24 cellular contexts compared by ENCODE assay signal in the genomic region with DNA sequence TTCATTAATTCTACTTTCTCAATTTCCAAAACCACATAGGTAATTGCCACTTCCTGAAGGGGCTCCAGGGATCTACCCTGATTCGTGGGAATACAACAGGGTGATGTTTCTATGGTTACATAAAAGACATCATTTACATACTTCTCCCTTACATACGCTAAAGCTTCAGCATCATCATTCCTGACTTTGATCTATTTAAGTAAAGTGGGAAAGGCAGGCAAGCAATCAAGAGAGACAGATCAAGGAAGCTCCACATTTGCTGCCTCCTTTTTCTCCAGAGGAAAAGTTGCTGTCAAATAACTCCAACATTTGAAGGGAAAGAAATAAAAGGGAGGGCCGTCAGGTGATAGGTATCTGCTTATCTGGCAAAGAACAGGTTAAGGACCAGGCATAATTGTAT.
"Had no signal": no experiment of that assay in that cellular context is flagged by ENCODE, and none has a peak within 500 bp of the region (broad histone marks: within the 10 kb centered on the region; RNA-seq: fewer than 3 reads in every experiment).

No MANE protein-coding gene starts in this region.

- DNase-seq: effector memory CD4-positive, alpha-beta T cell; heart left ventricle; hippocampal formation; islet precursor cell; left lung; lower lobe of right lung; midbrain; occipital lobe; pancreas; spleen; stimulated activated CD4-positive, alpha-beta T cell treated with anti-CD3 and anti-CD28 coated beads, Interleukin-15, amount 100 ng/mL, for 24 hours; stimulated activated CD4-positive, alpha-beta T cell treated with anti-CD3 and anti-CD28 coated beads, Interleukin-1b, Interleukin-23, amount 100 ng/mL, for 48 hours; stimulated activated CD4-positive, alpha-beta T cell treated with anti-CD3 and anti-CD28 coated beads, Interleukin-4, amount 100 ng/mL, for 4 hours; stimulated activated naive B cell treated with anti-CD40 and anti-IgM and Interleukin-4, amounts not matched to agents 10 μg/mL and 1 μg/mL and 100 μg/mL, for 72 hours; stimulated activated naive CD8-positive, alpha-beta T cell treated with anti-CD3 and anti-CD28 coated beads, Interleukin-15, amount 100 ng/mL, for 72 hours; testis; upper lobe of right lung had no signal

- ATAC-seq: esophagus mucosa; heart left ventricle; left lung; lower lobe of right lung; natural killer cell treated with Interleukin-12 subunit alpha and Interleukin-12 subunit beta and Interleukin-15 and Interleukin-18, amount 100 ng/mL, for 72 hours; pancreas; sciatic nerve; stimulated activated naive B cell treated with anti-CD40 and anti-IgM and Interleukin-4, amounts not matched to agents 10 μg/mL and 1 μg/mL and 100 μg/mL, for 72 hours; stimulated activated naive CD8-positive, alpha-beta T cell treated with anti-CD3 and anti-CD28 coated beads, Interleukin-15, amount 100 ng/mL, for 72 hours; upper lobe of right lung had no signal

- H3K9me3 ChIP-seq: heart left ventricle, left lung, lower lobe of right lung, pancreas, spleen, testis, tibial nerve, upper lobe of right lung, vagina had no signal

- H3K27me3 ChIP-seq: heart left ventricle, left lung, pancreas, spleen, testis, tibial nerve, upper lobe of right lung, vagina had no signal

- H3K27ac ChIP-seq: heart left ventricle, left lung, lower lobe of right lung, pancreas, spleen, testis, tibial nerve, upper lobe of right lung, vagina had no signal

- H3K36me3 ChIP-seq: left lung, lower lobe of right lung, pancreas, upper lobe of right lung, vagina had no signal

- FAIRE-seq: endometrium, frontal cortex, pancreas had no signal

- H3K4me3 ChIP-seq: heart left ventricle, left lung, lower lobe of right lung, pancreas, spleen, testis, tibial nerve, upper lobe of right lung, vagina had no signal

- H3K4me1 ChIP-seq: heart left ventricle, left lung, lower lobe of right lung, pancreas, spleen, testis, tibial nerve, upper lobe of right lung, vagina had no signal
